ENCODE assay signal across 8 cellular contexts in the genomic region with DNA sequence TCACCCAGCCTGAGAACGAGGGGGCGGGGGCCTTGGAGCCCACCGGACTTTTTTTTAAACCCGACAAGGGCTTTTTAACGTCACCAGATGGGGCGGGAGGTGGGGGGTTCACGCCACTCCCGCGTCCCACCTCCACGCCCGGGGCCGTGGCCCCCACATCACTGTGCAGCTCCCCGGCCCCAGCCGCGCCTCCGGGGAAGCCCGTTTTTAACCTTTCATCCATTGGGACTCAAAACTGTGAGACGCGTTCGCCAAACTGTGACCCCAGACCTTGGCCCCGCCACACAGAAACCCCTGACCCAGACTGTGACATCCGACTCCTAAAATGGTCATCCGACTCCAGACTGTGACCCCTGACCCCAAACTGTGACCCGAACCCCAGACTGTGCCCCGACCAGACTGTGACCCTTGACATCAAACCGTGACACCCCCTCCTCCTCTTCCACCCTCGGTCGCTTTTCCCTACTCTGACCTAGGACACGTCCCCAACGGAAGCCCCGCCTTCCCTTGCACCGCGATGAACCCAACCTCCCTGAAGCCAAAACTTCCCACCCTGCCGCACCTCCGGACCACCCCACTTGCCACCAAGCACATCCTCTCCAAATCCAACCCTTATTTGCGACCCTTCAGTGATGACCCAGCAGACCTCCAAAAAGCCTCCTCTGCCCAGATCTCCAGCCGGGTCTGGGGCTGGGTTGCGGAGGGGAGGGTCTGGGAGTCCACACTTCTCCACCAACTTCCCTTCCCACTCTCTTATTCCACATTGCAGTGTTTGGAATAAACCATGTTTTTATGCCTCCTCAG. TPM values are rescaled to one million over a fixed set of nuclear protein-coding genes. Genes with fewer than 3 reads are reported as not detected.
DNase-seq lines count a peak whose midpoint lies in the region; TF ChIP-seq lines count a peak whose summit lies in the region.

No MANE protein-coding gene starts in this region.

- H2BK120ac ChIP-seq in neuronal stem cell (ENCODE audit: low read depth, low read length) = peak overlapping the region; percentile 54

- peaks cover 10% of the 10 kb centered on the region for H3K4me1 ChIP-seq in Caco-2
- peaks cover 9 to 10% of the 10 kb centered on the region in 2 donors for H3K4me1 ChIP-seq in neuronal stem cell (ENCODE audit: control insufficient read depth in 2 of 2, insufficient read depth in 1 of 2, low read depth in 1 of 2, low read length in 2 of 2)

- H2BK12ac ChIP-seq in neuronal stem cell (ENCODE audit: low read length) = peak overlapping the region; percentile 16

- no peaks in the 10 kb centered on the region for H3K27me3 Mint-ChIP-seq in Caco-2 (ENCODE audit: insufficient read depth, unreplicated experiment)

- peak overlapping the region; percentile 8 for H2BK5ac ChIP-seq in neuronal stem cell (ENCODE audit: low read length)

- no peak overlapping the region for H4K8ac ChIP-seq in neuronal stem cell (ENCODE audit: low read depth, low read length)

- peak overlapping the region; percentile 44 for H3K18ac ChIP-seq in neuronal stem cell (ENCODE audit: low read length)

- CTCF ChIA-PET in Caco-2 (lab: Charles Lee) = interaction anchor here (0.7 to 1.9 kb wide), 3 partner anchors 140 to 1560 kb away, joined by 4 to 10 read pairs (median 8); no protein-coding TSS in a partner anchor

- no peaks in the 10 kb centered on the region for H3K9me3 ChIP-seq in Caco-2
- H3K9me3 ChIP-seq in neuronal stem cell (replicated peaks in 1 of 2; ENCODE audit: control insufficient read depth in 2 of 2, insufficient read depth in 1 of 2, low read depth in 1 of 2, low read length in 2 of 2) = peaks cover 0 to 3% of the 10 kb centered on the region in 2 donors

- no peak overlapping the region for H4K91ac ChIP-seq in neuronal stem cell (ENCODE audit: low read depth, low read length, poor library complexity)

- peak overlapping the region; percentile 97 for H3K4me3 Mint-ChIP-seq in Caco-2 (ENCODE audit: unreplicated experiment)

- peak overlapping the region; percentile 38 for H2AK5ac ChIP-seq in neuronal stem cell (ENCODE audit: low read depth, low read length)

- no peak overlapping the region for H3K27ac ChIP-seq in neuronal stem cell (replicated peaks; ENCODE audit: low read length)

- peaks cover 21% of the 10 kb centered on the region for H3K4me1 Mint-ChIP-seq in Caco-2 (ENCODE audit: low read depth, unreplicated experiment)

- H3K23ac ChIP-seq in neuronal stem cell (ENCODE audit: low read depth, low read length, poor library complexity) = peak overlapping the region; percentile 70

- peaks cover 39% of the 10 kb centered on the region for H3K36me3 Mint-ChIP-seq in Caco-2 (ENCODE audit: insufficient read depth, unreplicated experiment)

- H3K36me3 ChIP-seq in Caco-2 (ENCODE audit: control insufficient read depth, insufficient read depth, low read length) (no peaks in the 10 kb centered on the region; the same call in 1 of the 2 replicates), neuronal stem cell (replicated peaks in 1 of 2; ENCODE audit: control insufficient read depth in 2 of 2, insufficient read depth in 2 of 2, low read length in 2 of 2) (peaks cover 12 to 27% of the 10 kb centered on the region in 2 donors)

- DNase-seq in Caco-2 = no peak
- DNase-seq in Jurkat, Clone E6-1 (ENCODE audit: low read depth, low spot score) = no peak
- no peak for DNase-seq in cardiac fibroblast (ENCODE audit: low read depth in 2 of 2)
- no peak for DNase-seq in neuronal stem cell (ENCODE audit: low spot score)
- no peak for DNase-seq in HK-2 (ENCODE audit: unreplicated experiment)
- no peak for DNase-seq in midbrain (lab: John Stamatoyannopoulos, UW)
- no peak for DNase-seq in stimulated activated CD4-positive, alpha-beta T cell treated with anti-CD3 and anti-CD28 coated beads, Interleukin-2, amount 100 ng/mL, for 48 hours
- DNase-seq in NCI-H1105 treated with DMSO at 0.1 percent for 48 hours (lab: John Stamatoyannopoulos, UW) = no peak

- intact Hi-C loops in Caco-2 (cut with micrococcal nuclease; ENCODE audit: unreplicated experiment) = loop anchor here (2.0 kb wide), 4 partner anchors 44 to 124 kb away; a partner anchor contains a TSS

- no peaks in the 10 kb centered on the region for H3K9me3 Mint-ChIP-seq in Caco-2 (ENCODE audit: unreplicated experiment)

- H3K4ac ChIP-seq in neuronal stem cell (ENCODE audit: low read length) = no peak overlapping the region

- H3K79me1 ChIP-seq in neuronal stem cell (ENCODE audit: low read depth, low read length) = peaks cover 13% of the 10 kb centered on the region

- H2AFZ ChIP-seq in neuronal stem cell (ENCODE audit: low read length) = peak overlapping the region; percentile 79

- H2BK15ac ChIP-seq in neuronal stem cell (ENCODE audit: low read length) = peak overlapping the region; percentile 75

- peak overlapping the region; percentile 99 for H3K27ac Mint-ChIP-seq in Caco-2 (ENCODE audit: unreplicated experiment)

- H3K4me2 ChIP-seq in neuronal stem cell (ENCODE audit: insufficient read depth, low read length, poor library complexity, severe bottlenecking) = no peak overlapping the region

- POLR2A ChIA-PET in Caco-2 (lab: Charles Lee) = no interaction called here

- BruUV-seq in Caco-2 (replicated peaks; lab: Mats Ljungman, UMichigan) = no TSS peak

- H3K9ac ChIP-seq in neuronal stem cell (ENCODE audit: low read depth, low read length, poor library complexity) = no peak overlapping the region

- TF ChIP-seq CTCF in Caco-2 (IDR thresholded peaks at IDR 0.05; ENCODE audit: insufficient read depth in 1 of 2, low read depth in 1 of 2, low read length in 1 of 2, severe bottlenecking in 1 of 2, unreplicated experiment in 1 of 2) = no peak
- no peak for TF ChIP-seq CTCF in cardiac fibroblast (IDR thresholded peaks at IDR 0.05; ENCODE audit: low read depth, low read length)

- no peaks in the 10 kb centered on the region for H3K27me3 ChIP-seq in Caco-2 (replicated peaks; ENCODE audit: control insufficient read depth, insufficient read depth, low read length)
- no peaks in the 10 kb centered on the region for H3K27me3 ChIP-seq in neuronal stem cell (ENCODE audit: control insufficient read depth in 3 of 3, insufficient read depth in 3 of 3, low read depth in 1 of 3, low read length in 3 of 3)

- H3K4me3 ChIP-seq in Caco-2 (ENCODE audit: low read depth, low read length) (no peak overlapping the region), cardiac fibroblast (replicated peaks in 1 of 2; ENCODE audit: low read depth in 2 of 2, low read length in 2 of 2) (peak overlapping the region; percentile 85 to 99), neuronal stem cell (ENCODE audit: low read length in 2 of 2) (peak overlapping the region in 1 of 2 donors; percentile 95)
- peak overlapping the region; percentile 98 for H3K4me3 ChIP-seq in Jurkat, Clone E6-1 (ENCODE audit: low read length)

- no CpG with 5 or more reads among the region's 38 CpGs for WGBS in neuronal stem cell (ENCODE audit: extremely low coverage in 2 of 2, insufficient read length in 2 of 2, insufficient replicate concordance in 1 of 2), 2 donors

- H3K14ac ChIP-seq in neuronal stem cell (ENCODE audit: low read length) = no peak overlapping the region

RNA-seq across cellular contexts. Expression of a gene that starts 1.5 kb away (rescaled TPM):
- total RNA-seq in Caco-2 (2022) = 77.3 and 77.4 TPM in 2 replicates
- 46.8 TPM for polyA plus RNA-seq in Jurkat, Clone E6-1 (2012; ENCODE audit: insufficient read depth, insufficient read length)
- polyA plus RNA-seq in neuronal stem cell (2013, experiment 1 of 2) = 11.2 TPM
- 11.1 TPM for polyA plus RNA-seq in neuronal stem cell (2013, experiment 2 of 2)

RNA-seq across cellular contexts. Expression of a gene that starts 11.0 kb away (rescaled TPM):
- 3.6 and 3.9 TPM in 2 replicates for total RNA-seq in Caco-2 (2022)
- 0.22 TPM for polyA plus RNA-seq in Jurkat, Clone E6-1 (2012; ENCODE audit: insufficient read depth, insufficient read length)
- 0.52 TPM for polyA plus RNA-seq in neuronal stem cell (2013, experiment 1 of 2)
- polyA plus RNA-seq in neuronal stem cell (2013, experiment 2 of 2) = 0.69 TPM

RNA-seq across cellular contexts. Expression of a gene that starts 24.8 kb away (rescaled TPM):
- total RNA-seq in Caco-2 (2022) = 74.6 and 81.3 TPM in 2 replicates
- 55.2 TPM for polyA plus RNA-seq in Jurkat, Clone E6-1 (2012; ENCODE audit: insufficient read depth, insufficient read length)
- 67.8 TPM for polyA plus RNA-seq in neuronal stem cell (2013, experiment 1 of 2)
- 64.1 TPM for polyA plus RNA-seq in neuronal stem cell (2013, experiment 2 of 2)

RNA-seq across cellular contexts. Expression of a gene that starts 50.9 kb away (rescaled TPM):
- total RNA-seq in Caco-2 (2022) = 6.5 and 7.3 TPM in 2 replicates
- 0.50 TPM for polyA plus RNA-seq in Jurkat, Clone E6-1 (2012; ENCODE audit: insufficient read depth, insufficient read length)
- 0.74 TPM for polyA plus RNA-seq in neuronal stem cell (2013, experiment 1 of 2)
- 0.72 TPM for polyA plus RNA-seq in neuronal stem cell (2013, experiment 2 of 2)

RNA-seq across cellular contexts. Expression of a gene that starts 53.0 kb away (rescaled TPM):
- 375 and 381 TPM in 2 replicates for total RNA-seq in Caco-2 (2022)
- polyA plus RNA-seq in Jurkat, Clone E6-1 (2012; ENCODE audit: insufficient read depth, insufficient read length) = 72.4 TPM
- 361 TPM for polyA plus RNA-seq in neuronal stem cell (2013, experiment 1 of 2)
- polyA plus RNA-seq in neuronal stem cell (2013, experiment 2 of 2) = 364 TPM
